Comparison of ENCODE assay signal across 1 cellular context in genomic region chr22:36481393-36482168, GRCh38.
TF ChIP-seq lines count a peak whose summit lies in the region.

TXN2 (minus strand) TSS chr22:36481640; CDS start chr22:36480837, 803 bp downstream.

TF ChIP-seq in K562, 482 proteins besides CTCF, POLR2A, EP300 and RAD21 (continued from another document and continues in another):
- TF ChIP-seq ZNF318 (IDR thresholded peaks at IDR 0.05; ENCODE audit: borderline replicate concordance in 1 of 2, low read depth in 1 of 2) (no peak), ZNF444 (CRISPR knock-in tag; IDR thresholded peaks at IDR 0.05) (no peak), PURB (CRISPR knock-in tag; IDR thresholded peaks at IDR 0.05; ENCODE audit: low read depth) (no peak), PRMT5 (CRISPR knock-in tag; IDR thresholded peaks at IDR 0.05) (no peak), TFAM (CRISPR knock-in tag; conservative IDR thresholded peaks at IDR 0.05) (no peak), ZNF57 (CRISPR knock-in tag; IDR thresholded peaks at IDR 0.05) (no peak), SREBF2 (CRISPR knock-in tag; IDR thresholded peaks at IDR 0.05) (no peak), ZFP1 (CRISPR knock-in tag; IDR thresholded peaks at IDR 0.05) (no peak), SAFB (IDR thresholded peaks at IDR 0.05; ENCODE audit: borderline replicate concordance, low read depth, low read length) (no peak), YBX1 (IDR thresholded peaks at IDR 0.05) (no peak), KAT2B (IDR thresholded peaks at IDR 0.05; ENCODE audit: low read depth, low read length) (no peak), STAT5A (IDR thresholded peaks at IDR 0.05; ENCODE audit: borderline replicate concordance, low read length) (no peak), MAX (CRISPR knock-in tag; IDR thresholded peaks at IDR 0.05) (no peak; the same call in 1 of the 2 replicates), MIER1 (IDR thresholded peaks at IDR 0.05; ENCODE audit: low read depth) (no peak), RAD51 (IDR thresholded peaks at IDR 0.05; ENCODE audit: borderline replicate concordance, low read depth) (no peak; the same call in 1 of the 2 replicates), KAT8 (IDR thresholded peaks at IDR 0.05; ENCODE audit: low read depth) (no peak), MTA3 (IDR thresholded peaks at IDR 0.05; ENCODE audit: borderline replicate concordance) (peak; percentile 74; the same call in 1 of the 2 replicates), CHD4 (IDR thresholded peaks at IDR 0.05; ENCODE audit: insufficient read depth, insufficient replicate concordance, low read depth, low read length, poor library complexity, severe bottlenecking) (no peak), RCOR1 (IDR thresholded peaks at IDR 0.05; ENCODE audit: borderline replicate concordance in 1 of 2, low read depth in 2 of 2, low read length in 2 of 2) (no peak; a peak in 1 of 4 replicates), MAFK (IDR thresholded peaks at IDR 0.05; ENCODE audit: low read length) (no peak), ZBTB34 (CRISPR knock-in tag; IDR thresholded peaks at IDR 0.05) (no peak), CBFA2T2 (conservative IDR thresholded peaks at IDR 0.05) (no peak), BRD4 (IDR thresholded peaks at IDR 0.05) (no peak), COPS2 (conservative IDR thresholded peaks at IDR 0.05) (no peak), CHAMP1 (IDR thresholded peaks at IDR 0.05) (no peak), MEIS2 (IDR thresholded peaks at IDR 0.05; ENCODE audit: partially characterized antibody) (peak; percentile 42), ZNF311 (CRISPR knock-in tag; IDR thresholded peaks at IDR 0.05) (no peak), IRF1 (CRISPR knock-in tag; IDR thresholded peaks at IDR 0.05; ENCODE audit: borderline replicate concordance) (no peak), ZC3H11A (IDR thresholded peaks at IDR 0.05; ENCODE audit: low read depth, low read length) (no peak), TAF15 (IDR thresholded peaks at IDR 0.05; ENCODE audit: low read depth, low read length) (no peak), POLR2AphosphoS5 (IDR thresholded peaks at IDR 0.05; ENCODE audit: control insufficient read depth, insufficient read depth, low read depth, low read length) (peak; percentile 77)
- TF ChIP-seq, protein P1, sequence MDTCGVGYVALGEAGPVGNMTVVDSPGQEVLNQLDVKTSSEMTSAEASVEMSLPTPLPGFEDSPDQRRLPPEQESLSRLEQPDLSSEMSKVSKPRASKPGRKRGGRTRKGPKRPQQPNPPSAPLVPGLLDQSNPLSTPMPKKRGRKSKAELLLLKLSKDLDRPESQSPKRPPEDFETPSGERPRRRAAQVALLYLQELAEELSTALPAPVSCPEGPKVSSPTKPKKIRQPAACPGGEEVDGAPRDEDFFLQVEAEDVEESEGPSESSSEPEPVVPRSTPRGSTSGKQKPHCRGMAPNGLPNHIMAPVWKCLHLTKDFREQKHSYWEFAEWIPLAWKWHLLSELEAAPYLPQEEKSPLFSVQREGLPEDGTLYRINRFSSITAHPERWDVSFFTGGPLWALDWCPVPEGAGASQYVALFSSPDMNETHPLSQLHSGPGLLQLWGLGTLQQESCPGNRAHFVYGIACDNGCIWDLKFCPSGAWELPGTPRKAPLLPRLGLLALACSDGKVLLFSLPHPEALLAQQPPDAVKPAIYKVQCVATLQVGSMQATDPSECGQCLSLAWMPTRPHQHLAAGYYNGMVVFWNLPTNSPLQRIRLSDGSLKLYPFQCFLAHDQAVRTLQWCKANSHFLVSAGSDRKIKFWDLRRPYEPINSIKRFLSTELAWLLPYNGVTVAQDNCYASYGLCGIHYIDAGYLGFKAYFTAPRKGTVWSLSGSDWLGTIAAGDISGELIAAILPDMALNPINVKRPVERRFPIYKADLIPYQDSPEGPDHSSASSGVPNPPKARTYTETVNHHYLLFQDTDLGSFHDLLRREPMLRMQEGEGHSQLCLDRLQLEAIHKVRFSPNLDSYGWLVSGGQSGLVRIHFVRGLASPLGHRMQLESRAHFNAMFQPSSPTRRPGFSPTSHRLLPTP (IDR thresholded peaks at IDR 0.05; ENCODE audit: borderline replicate concordance, extremely low read depth, insufficient read length) = no peak
- TF ChIP-seq, protein P2, sequence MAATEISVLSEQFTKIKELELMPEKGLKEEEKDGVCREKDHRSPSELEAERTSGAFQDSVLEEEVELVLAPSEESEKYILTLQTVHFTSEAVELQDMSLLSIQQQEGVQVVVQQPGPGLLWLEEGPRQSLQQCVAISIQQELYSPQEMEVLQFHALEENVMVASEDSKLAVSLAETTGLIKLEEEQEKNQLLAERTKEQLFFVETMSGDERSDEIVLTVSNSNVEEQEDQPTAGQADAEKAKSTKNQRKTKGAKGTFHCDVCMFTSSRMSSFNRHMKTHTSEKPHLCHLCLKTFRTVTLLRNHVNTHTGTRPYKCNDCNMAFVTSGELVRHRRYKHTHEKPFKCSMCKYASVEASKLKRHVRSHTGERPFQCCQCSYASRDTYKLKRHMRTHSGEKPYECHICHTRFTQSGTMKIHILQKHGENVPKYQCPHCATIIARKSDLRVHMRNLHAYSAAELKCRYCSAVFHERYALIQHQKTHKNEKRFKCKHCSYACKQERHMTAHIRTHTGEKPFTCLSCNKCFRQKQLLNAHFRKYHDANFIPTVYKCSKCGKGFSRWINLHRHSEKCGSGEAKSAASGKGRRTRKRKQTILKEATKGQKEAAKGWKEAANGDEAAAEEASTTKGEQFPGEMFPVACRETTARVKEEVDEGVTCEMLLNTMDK (IDR thresholded peaks at IDR 0.05; ENCODE audit: borderline replicate concordance, insufficient read depth, low read depth, low read length, poor library complexity, severe bottlenecking) = no peak
